In the genomic region with DNA sequence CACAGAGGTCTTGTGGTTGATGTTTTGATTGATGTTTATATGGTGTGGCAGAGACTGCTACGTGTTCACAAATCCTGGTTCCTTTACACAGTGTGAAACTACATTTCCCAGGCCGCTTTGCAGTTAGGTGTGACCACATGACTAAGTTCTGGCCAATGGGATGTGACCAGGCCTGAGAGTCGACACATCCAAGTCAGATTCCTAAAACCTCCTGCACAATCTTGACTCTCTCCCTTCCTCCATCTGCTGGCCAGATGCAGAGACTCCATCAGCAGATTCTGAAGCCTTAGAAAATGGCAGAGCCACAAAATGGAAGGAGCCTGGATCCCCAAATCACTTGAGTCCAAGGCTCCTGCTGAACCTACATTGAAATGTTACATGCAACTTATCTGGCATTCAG, we compare ENCODE assay signal across 9 cellular contexts. TPM values are rescaled to one million over a fixed set of nuclear protein-coding genes. Genes with fewer than 3 reads are reported as not detected.
DNase-seq lines count a peak whose midpoint lies in the region; ATAC-seq, FAIRE-seq and TF ChIP-seq lines count a peak whose summit lies in the region.
"Had no signal": no experiment of that assay in that cellular context is flagged by ENCODE, and none has a peak within 500 bp of the region (broad histone marks: within the 10 kb centered on the region; RNA-seq: fewer than 3 reads in every experiment).

No MANE protein-coding gene starts in this region.

- H3K27ac ChIP-seq in keratinocyte (ENCODE audit: control insufficient read depth, insufficient read depth, low read length) = no peak overlapping the region

- no peak overlapping the region for H3K4me3 Mint-ChIP-seq in HFFc6

- H3K27me3 Mint-ChIP-seq in HFFc6 (ENCODE audit: insufficient read depth) = peaks cover 1% of the 10 kb centered on the region; the same call in 1 of the 2 replicates

- 56 to 67% methylated on average over 3 of the region's 3 CpGs for WGBS in lower leg skin, 2 donors

- no peak overlapping the region for H3K4me2 ChIP-seq in keratinocyte (ENCODE audit: control insufficient read depth, extremely low read depth, insufficient read depth, low read depth, low read length)

- no peak for FAIRE-seq in keratinocyte (lab: Jason Lieb, UNC)

- intact Hi-C loops in lower leg skin (cut with DNase I; ENCODE audit: low total_unique reads) = no loop called here

- peaks cover 32% of the 10 kb centered on the region for H3K36me3 Mint-ChIP-seq in HFFc6 (ENCODE audit: low read depth)

- DNase-seq in BE2C (peak; percentile 65), HFFc6 (peak; percentile 68), UCSD-AML1 (lab: John Stamatoyannopoulos, UW; ENCODE audit: unreplicated experiment) (peak; percentile 36), keratinocyte (ENCODE audit: low read depth, low spot score) (no peak), DMS153 treated with DMSO at 0.1 percent for 48 hours (lab: John Stamatoyannopoulos, UW; ENCODE audit: unreplicated experiment) (no peak), lower leg skin (ENCODE audit: low spot score in 2 of 2) (no peak)

- H3K9me3 Mint-ChIP-seq in HFFc6 = no peaks in the 10 kb centered on the region

- H3K4me1 ChIP-seq in BE2C (no peaks in the 10 kb centered on the region), keratinocyte (ENCODE audit: control insufficient read depth, extremely low read depth, insufficient read depth, low read length) (no peaks in the 10 kb centered on the region)

- no peaks in the 10 kb centered on the region for H3K79me2 ChIP-seq in keratinocyte (ENCODE audit: control insufficient read depth, insufficient read depth, low read length)

- no peak overlapping the region for H2AFZ ChIP-seq in keratinocyte (ENCODE audit: control insufficient read depth, low read length)

- dilution Hi-C loops in keratinocyte (cut with MboI; ENCODE audit: extremely low pct_ligation_motif_present, low sequenced_read_pairs) = no loop called here

- TF ChIP-seq POLR2A in lower leg skin (IDR thresholded peaks at IDR 0.05) = no peak

- H4K20me1 ChIP-seq in keratinocyte (ENCODE audit: control insufficient read depth, extremely low read depth, insufficient read depth, low read length) = no peaks in the 10 kb centered on the region

- H3K9me3 ChIP-seq in BE2C = no peaks in the 10 kb centered on the region
- H3K9me3 ChIP-seq in keratinocyte (ENCODE audit: control insufficient read depth, low read depth, low read length) = no peaks in the 10 kb centered on the region

- peak; percentile 42 for TF ChIP-seq CTCF in BE2C (IDR thresholded peaks at IDR 0.05; ENCODE audit: low read depth, low read length)
- peak; percentile 55 for TF ChIP-seq CTCF in HFFc6 (IDR thresholded peaks at IDR 0.05)
- TF ChIP-seq CTCF in keratinocyte (optimal IDR thresholded peaks at IDR 0.05 in 1 of 3, IDR thresholded peaks at IDR 0.05 in 1 of 3, conservative IDR thresholded peaks at IDR 0.05 in 1 of 3; ENCODE audit: extremely low read depth in 1 of 3, insufficient read depth in 2 of 3, low read length in 3 of 3) = peak; percentile 5 to 21 (median 12)
- no peak for TF ChIP-seq CTCF in lower leg skin (IDR thresholded peaks at IDR 0.05)

- no peaks in the 10 kb centered on the region for H3K4me1 Mint-ChIP-seq in HFFc6 (ENCODE audit: low read depth)

- H3K9ac ChIP-seq in keratinocyte (ENCODE audit: control insufficient read depth, extremely low read depth, insufficient read depth, low read length) = no peak overlapping the region

- no peaks in the 10 kb centered on the region for H3K27me3 ChIP-seq in BE2C
- H3K27me3 ChIP-seq in keratinocyte (ENCODE audit: control insufficient read depth, extremely low read depth, insufficient read depth, low read length) = no peaks in the 10 kb centered on the region

- ATAC-seq in HG03135 (IDR thresholded peaks at IDR 0.05; ENCODE audit: unreplicated experiment) (no peak), HG03442 (IDR thresholded peaks at IDR 0.05; ENCODE audit: unreplicated experiment) (no peak)

- H3K27ac Mint-ChIP-seq in HFFc6 = no peak overlapping the region

- no peaks in the 10 kb centered on the region for H3K36me3 ChIP-seq in BE2C
- peaks cover 6 to 7% of the 10 kb centered on the region in 2 experiments for H3K36me3 ChIP-seq in keratinocyte (ENCODE audit: control insufficient read depth in 2 of 2, extremely low read depth in 1 of 2, insufficient read depth in 2 of 2, low read length in 2 of 2)

- H3K4me3 ChIP-seq in BE2C (ENCODE audit: low read depth, low read length) (no peak overlapping the region), keratinocyte (ENCODE audit: control insufficient read depth in 2 of 3, extremely low read depth in 1 of 3, insufficient read depth in 2 of 3, low read depth in 1 of 3, low read length in 3 of 3) (no peak overlapping the region), lower leg skin (ENCODE audit: low read depth, poor library complexity, severe bottlenecking) (no peak overlapping the region)

- H3K9me1 ChIP-seq in keratinocyte (ENCODE audit: control insufficient read depth, extremely low read depth, insufficient read depth, low read length) = no peaks in the 10 kb centered on the region

RNA-seq across cellular contexts. Expression of a gene that starts 12.6 kb away (rescaled TPM):
- 1.2 TPM for polyA plus RNA-seq in BE2C (2012; ENCODE audit: insufficient read depth, insufficient read length, low read depth)
- total RNA-seq in HFFc6 (2021; fragmentation: NEBNext Ultra II Directional; extraction: Animal tissue kit (Norgen Biotek cat#: 25700)) = not detected
- polyA plus RNA-seq in keratinocyte = not detected in 3 replicates
- polyA plus RNA-seq in keratinocyte (2011; ENCODE audit: low read depth) = not detected
- polyA plus RNA-seq in keratinocyte (2011; cell fraction: cytosol; rRNA removed) = not detected in 2 replicates
- polyA plus RNA-seq in keratinocyte (2011; cell fraction: nucleus; rRNA removed) = not detected in 2 replicates
- polyA plus RNA-seq in keratinocyte (2012; ENCODE audit: low replicate concordance) = 0.38 and 3.2 TPM in 2 replicates
- polyA minus RNA-seq in keratinocyte = not detected in 3 replicates
- polyA minus RNA-seq in keratinocyte (2011; cell fraction: cytosol; rRNA and poly(A)+ RNA removed) = not detected
- polyA minus RNA-seq in keratinocyte (2011; cell fraction: nucleus; rRNA and poly(A)+ RNA removed) = not detected in 2 replicates
- 1 to 10 TPM; 2.6 to 8.5 (median 5.9) TPM for total RNA-seq in lower leg skin
- total RNA-seq: dermis microvascular lymphatic vessel endothelial cell had no signal

RNA-seq across cellular contexts. Expression of a gene that starts 14.4 kb away (rescaled TPM):
- polyA plus RNA-seq in BE2C (2012; ENCODE audit: insufficient read depth, insufficient read length, low read depth) = 2.3 TPM
- total RNA-seq in HFFc6 (2021; fragmentation: NEBNext Ultra II Directional; extraction: Animal tissue kit (Norgen Biotek cat#: 25700)) = 10 to 100 TPM; 16.5 to 23.1 (median 20.8) TPM
- polyA plus RNA-seq in keratinocyte = 6.4 to 13.6 TPM (median 8.9 TPM) in 3 replicates
- polyA plus RNA-seq in keratinocyte (2011; ENCODE audit: low read depth) = 1.1 TPM
- 6.9 and 8.6 TPM in 2 replicates for polyA plus RNA-seq in keratinocyte (2011; cell fraction: cytosol; rRNA removed)
- polyA plus RNA-seq in keratinocyte (2011; cell fraction: nucleus; rRNA removed) = 4.9 and 6.4 TPM in 2 replicates
- polyA plus RNA-seq in keratinocyte (2012; ENCODE audit: low replicate concordance) = 1.8 and 12.9 TPM in 2 replicates
- 9.1 to 28.8 TPM (median 15.8 TPM) in 3 replicates for polyA minus RNA-seq in keratinocyte
- polyA minus RNA-seq in keratinocyte (2011; cell fraction: cytosol; rRNA and poly(A)+ RNA removed) = 13.6 TPM
- polyA minus RNA-seq in keratinocyte (2011; cell fraction: nucleus; rRNA and poly(A)+ RNA removed) = 5.4 and 5.6 TPM in 2 replicates
- 10 to 100 TPM in 2 of 4 donors, 1 to 10 TPM in 2; 1.3 to 17.6 (median 9.8) TPM for total RNA-seq in lower leg skin

RNA-seq across cellular contexts. Expression of a gene that starts 15.8 kb away (rescaled TPM):
- polyA plus RNA-seq in BE2C (2012; ENCODE audit: insufficient read depth, insufficient read length, low read depth) = not detected
- total RNA-seq in HFFc6 (2021; fragmentation: NEBNext Ultra II Directional; extraction: Animal tissue kit (Norgen Biotek cat#: 25700)) = not detected
- polyA plus RNA-seq in keratinocyte = 0.10 TPM in 1 of 3 replicates, not detected in the others
- polyA plus RNA-seq in keratinocyte (2011; ENCODE audit: low read depth) = not detected
- polyA plus RNA-seq in keratinocyte (2011; cell fraction: cytosol; rRNA removed) = not detected in 2 replicates
- polyA plus RNA-seq in keratinocyte (2011; cell fraction: nucleus; rRNA removed) = not detected in 2 replicates
- not detected in 2 replicates for polyA plus RNA-seq in keratinocyte (2012; ENCODE audit: low replicate concordance)
- not detected in 3 replicates for polyA minus RNA-seq in keratinocyte
- polyA minus RNA-seq in keratinocyte (2011; cell fraction: cytosol; rRNA and poly(A)+ RNA removed) = not detected
- polyA minus RNA-seq in keratinocyte (2011; cell fraction: nucleus; rRNA and poly(A)+ RNA removed) = not detected in 2 replicates
- total RNA-seq in lower leg skin = 1 to 10 TPM in 1 of 4 donors, not detected in 3; 3.0 TPM

RNA-seq across cellular contexts. Expression of a gene that starts 22.8 kb away (rescaled TPM):
- polyA plus RNA-seq in BE2C (2012; ENCODE audit: insufficient read depth, insufficient read length, low read depth) = 0.74 TPM
- total RNA-seq in HFFc6 (2021; fragmentation: NEBNext Ultra II Directional; extraction: Animal tissue kit (Norgen Biotek cat#: 25700)) = under 1 TPM in 5 of 6 experiments, not detected in 1; 0.26 to 0.53 (median 0.40) TPM
- polyA plus RNA-seq in keratinocyte = 0.04 TPM in 1 of 3 replicates, not detected in the others
- polyA plus RNA-seq in keratinocyte (2011; ENCODE audit: low read depth) = not detected
- not detected in 2 replicates for polyA plus RNA-seq in keratinocyte (2011; cell fraction: cytosol; rRNA removed)
- polyA plus RNA-seq in keratinocyte (2011; cell fraction: nucleus; rRNA removed) = 0.25 and 0.35 TPM in 2 replicates
- polyA plus RNA-seq in keratinocyte (2012; ENCODE audit: low replicate concordance) = not detected in 2 replicates
- not detected in 3 replicates for polyA minus RNA-seq in keratinocyte
- polyA minus RNA-seq in keratinocyte (2011; cell fraction: cytosol; rRNA and poly(A)+ RNA removed) = not detected
- 0.23 TPM in 1 of 2 replicates, not detected in the other for polyA minus RNA-seq in keratinocyte (2011; cell fraction: nucleus; rRNA and poly(A)+ RNA removed)
- total RNA-seq in lower leg skin = 1 to 10 TPM in 1 of 4 donors, under 1 TPM in 2, not detected in 1; 0.55 to 1.2 (median 0.95) TPM

RNA-seq across cellular contexts. Expression of a gene that starts 40.2 kb away (rescaled TPM):
- polyA plus RNA-seq in BE2C (2012; ENCODE audit: insufficient read depth, insufficient read length, low read depth) = not detected
- total RNA-seq in HFFc6 (2021; fragmentation: NEBNext Ultra II Directional; extraction: Animal tissue kit (Norgen Biotek cat#: 25700)) = not detected
- not detected in 3 replicates for polyA plus RNA-seq in keratinocyte
- polyA plus RNA-seq in keratinocyte (2011; ENCODE audit: low read depth) = not detected
- not detected in 2 replicates for polyA plus RNA-seq in keratinocyte (2011; cell fraction: cytosol; rRNA removed)
- not detected in 2 replicates for polyA plus RNA-seq in keratinocyte (2011; cell fraction: nucleus; rRNA removed)
- not detected in 2 replicates for polyA plus RNA-seq in keratinocyte (2012; ENCODE audit: low replicate concordance)
- polyA minus RNA-seq in keratinocyte = not detected in 3 replicates
- not detected for polyA minus RNA-seq in keratinocyte (2011; cell fraction: cytosol; rRNA and poly(A)+ RNA removed)
- not detected in 2 replicates for polyA minus RNA-seq in keratinocyte (2011; cell fraction: nucleus; rRNA and poly(A)+ RNA removed)
- not detected for total RNA-seq in lower leg skin
- total RNA-seq: dermis microvascular lymphatic vessel endothelial cell had no signal

Comparison
In these comparisons a context has a peak if more than half of its experiments do, and no peak if none do; other contexts are left out.
1. DNase-seq: peak in BE2C (single experiment), HFFc6 (single experiment) and UCSD-AML1 (single experiment); none in keratinocyte (single experiment), DMS153 treated with DMSO at 0.1 percent for 48 hours (single experiment) and lower leg skin (0 of 2).
2. CTCF ChIP-seq: peak in BE2C (single experiment), HFFc6 (single experiment) and keratinocyte (3 of 3); none in lower leg skin (0 of 3).